20 cellular contexts compared by ENCODE assay signal in genomic region chr9:124882221-124882620, GRCh38. TPM values are rescaled to one million over a fixed set of nuclear protein-coding genes. Genes with fewer than 3 reads are reported as not detected.
A peak's percentile ranks its signal among the peaks of the same experiment; 100 is the strongest.
DNase-seq lines count a peak whose midpoint lies in the region; ATAC-seq and TF ChIP-seq lines count a peak whose summit lies in the region.
"Had no signal": no experiment of that assay in that cellular context is flagged by ENCODE, and none has a peak within 500 bp of the region (broad histone marks: within the 10 kb centered on the region; RNA-seq: fewer than 3 reads in every experiment).

No MANE protein-coding gene starts in this region.

- H3K27me3 Mint-ChIP-seq in WTC11 (ENCODE audit: low read depth) (no peaks in the 10 kb centered on the region), nephron progenitor cell (ENCODE audit: low read depth, poor library complexity) (no peaks in the 10 kb centered on the region)
- H3K27me3 Mint-ChIP-seq: CD4-positive, CD25-positive, alpha-beta regulatory T cell had no signal

- 74 to 76% methylated on average over 13 of the region's 13 CpGs for WGBS in heart right ventricle, 2 donors

- CTCF ChIA-PET in WTC11 (lab: Charles Lee) = interaction anchor here (0.7 to 6.3 kb wide), 9 partner anchors 12 to 262 kb away, joined by 3 to 40 read pairs (median 4); partner anchors contain the start of genes SCAI and WDR38

- H3K9me3 Mint-ChIP-seq in WTC11 = no peaks in the 10 kb centered on the region
- no peaks in the 10 kb centered on the region for H3K9me3 Mint-ChIP-seq in nephron progenitor cell
- H3K9me3 Mint-ChIP-seq: CD4-positive, CD25-positive, alpha-beta regulatory T cell had no signal

- H3K4me1 Mint-ChIP-seq in WTC11 = peaks cover 48% of the 10 kb centered on the region
- peaks cover 6% of the 10 kb centered on the region for H3K4me1 Mint-ChIP-seq in nephron progenitor cell

- no peak overlapping the region for H3K27ac ChIP-seq in heart right ventricle

- no peaks in the 10 kb centered on the region for H3K4me1 ChIP-seq in heart right ventricle

- no peak overlapping the region for H3K27ac Mint-ChIP-seq in WTC11
- no peak overlapping the region for H3K27ac Mint-ChIP-seq in nephron progenitor cell

- H3K36me3 ChIP-seq in heart right ventricle = peaks cover 0 to 100% (median 50%) of the 10 kb centered on the region in 9 donors

- no peak for TF ChIP-seq CTCF in heart right ventricle (IDR thresholded peaks at IDR 0.05)
- TF ChIP-seq CTCF in WTC11 (IDR thresholded peaks at IDR 0.05) = no peak
- TF ChIP-seq CTCF in nephron progenitor cell (IDR thresholded peaks at IDR 0.05) = no peak

- no peak overlapping the region for H3K4me3 Mint-ChIP-seq in WTC11
- H3K4me3 Mint-ChIP-seq in nephron progenitor cell = no peak overlapping the region
- H3K4me3 Mint-ChIP-seq: CD4-positive, CD25-positive, alpha-beta regulatory T cell had no signal

- no peak overlapping the region for H3K4me3 ChIP-seq in heart right ventricle

- H3K36me3 Mint-ChIP-seq in WTC11 (peaks cover 7% of the 10 kb centered on the region), nephron progenitor cell (ENCODE audit: low read depth) (peaks cover 24% of the 10 kb centered on the region)

- POLR2A ChIA-PET in WTC11 (lab: Charles Lee) = no interaction called here

- peak; percentile 17 for DNase-seq in Right ventricle myocardium inferior (ENCODE audit: missing footprints)
- no peak for DNase-seq in heart right ventricle
- peak; percentile 31 for DNase-seq in WTC11 (ENCODE audit: low spot score)
- peak; percentile 13 for DNase-seq in nephron progenitor cell
- DNase-seq in epidermal melanocyte (ENCODE audit: insufficient read length, low spot score) = no peak
- no peak for DNase-seq in NCI-H2029 treated with DMSO at 0.1 percent for 48 hours (lab: John Stamatoyannopoulos, UW)
- no peak for DNase-seq in NCI-H2227 treated with DMSO at 0.1 percent for 48 hours (lab: John Stamatoyannopoulos, UW)
- DNase-seq: CD4-positive, CD25-positive, alpha-beta regulatory T cell; EL; GF-D8; Kasumi-1; NCI-H1694; NCI-H2081 treated with DMSO at 0.1 percent for 48 hours; NCI-H446; NCI-H526 treated with DMSO at 0.1 percent for 48 hours; SHP77 had no signal

- H3K27me3 ChIP-seq in heart right ventricle = no peaks in the 10 kb centered on the region

- intact Hi-C loops in Right ventricle myocardium inferior (cut with DNase I) = no loop called here
- intact Hi-C loops in heart right ventricle (cut with DNase I) = no loop called here

- H3K9me3 ChIP-seq in heart right ventricle = no peaks in the 10 kb centered on the region

- ATAC-seq in Right ventricle myocardium inferior (no peak), heart right ventricle (no peak), WTC11 (peak; percentile 43; the same call in 1 of the 2 replicates), GM19467 (IDR thresholded peaks at IDR 0.05; ENCODE audit: unreplicated experiment) (no peak)

TF ChIP-seq in WTC11, 78 proteins besides CTCF, POLR2A, EP300 and RAD21:
- TF ChIP-seq ZNF671 (CRISPR knock-in tag; IDR thresholded peaks at IDR 0.05) (no peak), FOXK1 (CRISPR knock-in tag; IDR thresholded peaks at IDR 0.05) (no peak), NR2C2 (CRISPR knock-in tag; IDR thresholded peaks at IDR 0.05) (no peak), ZBTB21 (CRISPR knock-in tag; IDR thresholded peaks at IDR 0.05; ENCODE audit: borderline replicate concordance) (no peak), ZNF317 (CRISPR knock-in tag; IDR thresholded peaks at IDR 0.05; ENCODE audit: borderline replicate concordance, low read depth) (no peak), ATF1 (CRISPR knock-in tag; IDR thresholded peaks at IDR 0.05) (no peak), ERG (CRISPR knock-in tag; IDR thresholded peaks at IDR 0.05) (no peak), ZNF425 (CRISPR knock-in tag; conservative IDR thresholded peaks at IDR 0.05) (no peak), ZNF219 (CRISPR knock-in tag; IDR thresholded peaks at IDR 0.05; ENCODE audit: borderline replicate concordance) (no peak)

RNA-seq across cellular contexts. Expression of gene ARPC5L, which starts 20.3 kb away (rescaled TPM):
- total RNA-seq in Right ventricle myocardium inferior (41.8 TPM), heart right ventricle (10 to 100 TPM; 30.6 to 69.4 (median 39.9) TPM), WTC11 (2021) (40.0 to 47.2 TPM (median 40.5 TPM) in 3 replicates)
- polyA plus RNA-seq in heart right ventricle = 10 to 100 TPM; 26.6 to 74.9 TPM

RNA-seq across cellular contexts. Expression of gene RPL35, which starts 20.5 kb away (rescaled TPM):
- total RNA-seq in Right ventricle myocardium inferior (752 TPM), heart right ventricle (100 to 1,000 TPM; 598 to 885 (median 678) TPM), WTC11 (2021) (1,710 to 1,958 TPM (median 1,927 TPM) in 3 replicates)
- polyA plus RNA-seq in heart right ventricle = 1,000 to 10,000 TPM; 3,237 to 3,743 TPM

RNA-seq across cellular contexts. Expression of gene WDR38, which starts 29.0 kb away (rescaled TPM):
- total RNA-seq in Right ventricle myocardium inferior = not detected
- under 1 TPM in 1 of 10 donors, not detected in 9; 0.22 TPM for total RNA-seq in heart right ventricle
- polyA plus RNA-seq in heart right ventricle = under 1 TPM in 1 of 2 donors, not detected in 1; 0.04 TPM
- total RNA-seq in WTC11 (2021) = not detected in 3 replicates
- total RNA-seq: A172; CD4-positive, CD25-positive, alpha-beta regulatory T cell; H4; MCF 10A had no signal
- polyA plus RNA-seq: CD4-positive, CD25-positive, alpha-beta regulatory T cell had no signal

RNA-seq across cellular contexts. Expression of gene GOLGA1, which starts 58.7 kb away (rescaled TPM):
- total RNA-seq in Right ventricle myocardium inferior = 16.4 TPM
- total RNA-seq in heart right ventricle = 10 to 100 TPM; 15.6 to 26.0 (median 19.2) TPM
- 1 to 10 TPM; 6.8 to 7.8 TPM for polyA plus RNA-seq in heart right ventricle
- total RNA-seq in WTC11 (2021) = 8.7 to 11.6 TPM (median 9.6 TPM) in 3 replicates

Comparison
In these comparisons a context has a peak if more than half of its experiments do, and no peak if none do; other contexts are left out.
1. DNase-seq: peak in Right ventricle myocardium inferior (single experiment), WTC11 (single experiment) and nephron progenitor cell (single experiment); none in heart right ventricle (0 of 2), epidermal melanocyte (single experiment), NCI-H2029 treated with DMSO at 0.1 percent for 48 hours (single experiment) and NCI-H2227 treated with DMSO at 0.1 percent for 48 hours (single experiment).